Comparison of ENCODE assay signal across 11 cellular contexts in the genomic region with DNA sequence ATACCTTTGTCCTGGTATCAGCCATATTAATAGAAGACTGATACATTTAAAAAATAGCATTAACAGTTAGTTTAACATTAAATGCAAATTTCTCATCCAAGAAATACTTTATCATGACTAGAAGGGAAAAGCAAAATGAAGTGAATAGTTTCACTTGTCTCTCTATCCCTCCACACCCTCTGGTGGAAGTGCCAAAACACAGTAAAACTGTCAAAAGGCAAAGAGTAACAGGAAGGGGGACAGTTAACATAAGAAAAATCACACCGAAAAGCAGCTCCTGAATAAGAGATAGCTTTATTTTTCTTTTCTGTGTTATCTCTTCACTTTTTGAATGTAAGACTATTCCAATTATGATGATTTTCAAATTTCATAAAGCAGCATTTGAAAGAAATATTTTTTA.
DNase-seq lines count a peak whose midpoint lies in the region; ATAC-seq and TF ChIP-seq lines count a peak whose summit lies in the region.
"Had no signal": no experiment of that assay in that cellular context is flagged by ENCODE, and none has a peak within 500 bp of the region (broad histone marks: within the 10 kb centered on the region; RNA-seq: fewer than 3 reads in every experiment).

No MANE protein-coding gene starts in this region.

- no peaks in the 10 kb centered on the region; the same call in 1 of the 2 replicates for H4K20me1 ChIP-seq in MM.1S (ENCODE audit: insufficient read depth, low read length)

- DNase-seq in cardiac muscle cell (ENCODE audit: low read depth in 1 of 2, low spot score in 1 of 2) (peak in 1 of 2 donors; percentile 7), Right ventricle myocardium inferior (ENCODE audit: missing footprints) (no peak), MM.1S (no peak), endodermal cell (no peak)
- no peak for DNase-seq in stimulated activated naive CD8-positive, alpha-beta T cell treated with anti-CD3 and anti-CD28 coated beads, Interleukin-15, amount 100 ng/mL, for 72 hours
- DNase-seq in activated T-cell treated with anti-CD3 and anti-CD28 coated beads, Interleukin-2, amount 50 U/mL, for 4 hours: no peak
- DNase-seq: activated CD8-positive, alpha-beta memory T cell treated with anti-CD3 and anti-CD28 coated beads for 24 hours; EL had no signal

- no peak overlapping the region for H3K27ac ChIP-seq in cardiac muscle cell
- H3K27ac ChIP-seq in MM.1S (ENCODE audit: low read length): no peak overlapping the region
- H3K27ac ChIP-seq in endodermal cell (ENCODE audit: low read depth, low read length): no peak overlapping the region
- H3K27ac ChIP-seq in subcutaneous abdominal adipose tissue (ENCODE audit: low read depth, low read length): peak overlapping the region; percentile 88

- no peaks in the 10 kb centered on the region for H3K9me3 Mint-ChIP-seq in endodermal cell
- H3K9me3 Mint-ChIP-seq in stimulated activated naive CD8-positive, alpha-beta T cell treated with anti-CD3 and anti-CD28 coated beads, Interleukin-15, amount 100 ng/mL, for 72 hours: no peaks in the 10 kb centered on the region
- no peaks in the 10 kb centered on the region for H3K9me3 Mint-ChIP-seq in activated T-cell treated with anti-CD3 and anti-CD28 coated beads, Interleukin-2, amount 50 U/mL, for 4 hours
- H3K9me3 Mint-ChIP-seq: mesothelial cell of epicardium had no signal

- peaks cover 4% of the 10 kb centered on the region for H3K36me3 ChIP-seq in cardiac muscle cell
- H3K36me3 ChIP-seq in MM.1S (replicated peaks; ENCODE audit: insufficient read depth, low read length): no peaks in the 10 kb centered on the region
- H3K36me3 ChIP-seq in endodermal cell (ENCODE audit: control insufficient read depth, insufficient read depth, low read length): peaks cover 8% of the 10 kb centered on the region
- peaks cover 5 to 7% (median 6%) of the 10 kb centered on the region in 5 donors for H3K36me3 ChIP-seq in subcutaneous abdominal adipose tissue (ENCODE audit: control insufficient read depth in 5 of 5, insufficient read depth in 5 of 5, low read length in 5 of 5)

- H2AFZ ChIP-seq in MM.1S (ENCODE audit: low read length): no peak overlapping the region

- H3K9me3 ChIP-seq in cardiac muscle cell (ENCODE audit: low read depth): no peaks in the 10 kb centered on the region
- no peaks in the 10 kb centered on the region for H3K9me3 ChIP-seq in MM.1S (replicated peaks; ENCODE audit: insufficient read depth, low read length)
- no peaks in the 10 kb centered on the region for H3K9me3 ChIP-seq in endodermal cell (ENCODE audit: control insufficient read depth, low read length)
- no peaks in the 10 kb centered on the region for H3K9me3 ChIP-seq in subcutaneous abdominal adipose tissue (ENCODE audit: control insufficient read depth in 5 of 5, low read length in 5 of 5)

- no peaks in the 10 kb centered on the region for H3F3A ChIP-seq in MM.1S (ENCODE audit: insufficient read depth, low read length)

- H3K4me1 Mint-ChIP-seq in endodermal cell: peaks cover 11% of the 10 kb centered on the region
- H3K4me1 Mint-ChIP-seq in stimulated activated naive CD8-positive, alpha-beta T cell treated with anti-CD3 and anti-CD28 coated beads, Interleukin-15, amount 100 ng/mL, for 72 hours: peaks cover 13% of the 10 kb centered on the region
- peaks cover 11% of the 10 kb centered on the region for H3K4me1 Mint-ChIP-seq in activated T-cell treated with anti-CD3 and anti-CD28 coated beads, Interleukin-2, amount 50 U/mL, for 4 hours (ENCODE audit: low read depth)

- peaks cover 4% of the 10 kb centered on the region for H3K36me3 Mint-ChIP-seq in endodermal cell (ENCODE audit: low read depth)
- H3K36me3 Mint-ChIP-seq in activated T-cell treated with anti-CD3 and anti-CD28 coated beads, Interleukin-2, amount 50 U/mL, for 4 hours (ENCODE audit: insufficient read depth): peaks cover 16% of the 10 kb centered on the region

- no peaks in the 10 kb centered on the region for H3K27me3 Mint-ChIP-seq in endodermal cell (ENCODE audit: insufficient read depth)
- H3K27me3 Mint-ChIP-seq in stimulated activated naive CD8-positive, alpha-beta T cell treated with anti-CD3 and anti-CD28 coated beads, Interleukin-15, amount 100 ng/mL, for 72 hours: no peaks in the 10 kb centered on the region
- no peaks in the 10 kb centered on the region for H3K27me3 Mint-ChIP-seq in activated T-cell treated with anti-CD3 and anti-CD28 coated beads, Interleukin-2, amount 50 U/mL, for 4 hours (ENCODE audit: low read depth)

- H3K9ac ChIP-seq in MM.1S (ENCODE audit: low read length): no peak overlapping the region
- H3K9ac ChIP-seq in endodermal cell (ENCODE audit: extremely low read depth, low read length, poor library complexity, severe bottlenecking): no peak overlapping the region
- peak overlapping the region in 3 of 5 donors; percentile 47 to 78 (median 64) for H3K9ac ChIP-seq in subcutaneous abdominal adipose tissue (ENCODE audit: low read length in 5 of 5)

- ATAC-seq in Right ventricle myocardium inferior: no peak
- ATAC-seq in stimulated activated naive CD8-positive, alpha-beta T cell treated with anti-CD3 and anti-CD28 coated beads, Interleukin-15, amount 100 ng/mL, for 72 hours: no peak
- no peak for ATAC-seq in activated T-cell treated with anti-CD3 and anti-CD28 coated beads, Interleukin-2, amount 50 U/mL, for 4 hours
- no peak for ATAC-seq in GM21447 (IDR thresholded peaks at IDR 0.05; ENCODE audit: unreplicated experiment)

- H3K9me2 ChIP-seq in MM.1S (replicated peaks; ENCODE audit: insufficient read depth, low read length): no peaks in the 10 kb centered on the region

- no peak overlapping the region for H3K4me3 ChIP-seq in cardiac muscle cell
- H3K4me3 ChIP-seq in MM.1S (ENCODE audit: low read length): no peak overlapping the region
- no peak overlapping the region for H3K4me3 ChIP-seq in endodermal cell (ENCODE audit: low read length)
- H3K4me3 ChIP-seq in subcutaneous abdominal adipose tissue (ENCODE audit: low read depth in 1 of 5, low read length in 5 of 5): no peak overlapping the region

- peak; percentile 10 for TF ChIP-seq CTCF in cardiac muscle cell (IDR thresholded peaks at IDR 0.05; ENCODE audit: low read depth, low read length)
- TF ChIP-seq CTCF in MM.1S (IDR thresholded peaks at IDR 0.05; ENCODE audit: low read length): peak; percentile 21
- TF ChIP-seq CTCF in endodermal cell (conservative IDR thresholded peaks at IDR 0.05): peak; percentile 69

- no peaks in the 10 kb centered on the region for H3K79me2 ChIP-seq in MM.1S (ENCODE audit: low read length)

- no peak overlapping the region for H3K27ac Mint-ChIP-seq in endodermal cell
- H3K27ac Mint-ChIP-seq in stimulated activated naive CD8-positive, alpha-beta T cell treated with anti-CD3 and anti-CD28 coated beads, Interleukin-15, amount 100 ng/mL, for 72 hours: no peak overlapping the region
- H3K27ac Mint-ChIP-seq: mesothelial cell of epicardium had no signal

- 40 to 87% methylated on average over 1 of the region's 1 CpG for WGBS in endodermal cell (ENCODE audit: insufficient coverage in 1 of 2, insufficient read length in 1 of 2), 2 experiments

- H3K4me2 ChIP-seq in MM.1S (ENCODE audit: low read depth, low read length): no peak overlapping the region

- intact Hi-C loops in Right ventricle myocardium inferior (cut with DNase I): no loop called here

- H3K4me3 Mint-ChIP-seq in endodermal cell: no peak overlapping the region
- H3K4me3 Mint-ChIP-seq in stimulated activated naive CD8-positive, alpha-beta T cell treated with anti-CD3 and anti-CD28 coated beads, Interleukin-15, amount 100 ng/mL, for 72 hours: no peak overlapping the region
- no peak overlapping the region for H3K4me3 Mint-ChIP-seq in activated T-cell treated with anti-CD3 and anti-CD28 coated beads, Interleukin-2, amount 50 U/mL, for 4 hours
- H3K4me3 Mint-ChIP-seq: mesothelial cell of epicardium had no signal

- H3K4me1 ChIP-seq in cardiac muscle cell (ENCODE audit: low read depth): peaks cover 7% of the 10 kb centered on the region
- H3K4me1 ChIP-seq in MM.1S (ENCODE audit: low read length): no peaks in the 10 kb centered on the region
- H3K4me1 ChIP-seq in endodermal cell (ENCODE audit: control insufficient read depth, insufficient read depth, low read length): peaks cover 4% of the 10 kb centered on the region
- H3K4me1 ChIP-seq in subcutaneous abdominal adipose tissue (ENCODE audit: control insufficient read depth in 5 of 5, insufficient read depth in 5 of 5, low read length in 5 of 5): peaks cover 0 to 35% (median 8%) of the 10 kb centered on the region in 5 donors

- H3K27me3 ChIP-seq in cardiac muscle cell (no peaks in the 10 kb centered on the region), MM.1S (replicated peaks; ENCODE audit: insufficient read depth, low read length) (no peaks in the 10 kb centered on the region), endodermal cell (ENCODE audit: control insufficient read depth, insufficient read depth, low read length, poor library complexity, severe bottlenecking) (no peaks in the 10 kb centered on the region), subcutaneous abdominal adipose tissue (ENCODE audit: control insufficient read depth in 5 of 5, insufficient read depth in 4 of 5, low read length in 5 of 5) (no peaks in the 10 kb centered on the region)

Comparison
In these comparisons a context has a peak if more than half of its experiments do, and no peak if none do; other contexts are left out.
1. CTCF ChIP-seq: peak in every context shown above with its lines; median percentile 69 in endodermal cell; 21 in MM.1S; 10 in cardiac muscle cell.
2. H3K9ac ChIP-seq: peak in subcutaneous abdominal adipose tissue (3 of 5); none in MM.1S (single experiment) and endodermal cell (single experiment).